17 cellular contexts compared by ENCODE assay signal in the genomic region with DNA sequence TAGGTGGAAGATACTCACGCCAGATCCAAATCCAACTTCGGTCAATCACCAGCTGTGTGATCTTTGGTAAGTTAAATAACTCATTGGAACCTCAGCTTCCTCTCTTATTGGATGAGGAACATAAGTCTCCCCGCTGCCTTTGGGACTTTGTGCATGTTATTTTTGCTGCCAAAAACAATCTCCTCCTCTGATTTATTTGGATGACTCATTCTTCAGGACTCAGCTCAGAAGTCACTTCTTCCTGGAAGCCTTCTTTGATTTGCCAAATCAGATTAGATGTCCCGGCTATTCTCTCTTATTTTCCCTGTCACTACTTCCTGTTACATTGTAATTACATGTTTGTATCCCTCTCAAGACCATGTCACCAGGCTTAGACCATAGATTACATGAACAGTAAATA.
"Had no signal": no experiment of that assay in that cellular context is flagged by ENCODE, and none has a peak within 500 bp of the region (broad histone marks: within the 10 kb centered on the region; RNA-seq: fewer than 3 reads in every experiment).

No MANE protein-coding gene starts in this region.

- DNase-seq: activated CD4-positive, alpha-beta T cell treated with anti-CD3 and anti-CD28 coated beads, Interleukin-2, amount 10 ng/mL, durations not matched to agents 7 days and 5 days; activated CD8-positive, alpha-beta memory T cell treated with anti-CD3 and anti-CD28 coated beads, Interleukin-2, amount 50 U/mL, for 48 hours; activated gamma-delta T cell; activated naive CD8-positive, alpha-beta T cell treated with anti-CD3 and anti-CD28 coated beads, Interleukin-2, amount 10 ng/mL, durations not matched to agents 7 days and 5 days; activated T-cell treated with anti-CD3 and anti-CD28 coated beads, Interleukin-2, amount 50 U/mL, for 72 hours; gastrocnemius medialis; heart right ventricle; psoas muscle; right lobe of liver; spleen; stimulated activated naive CD8-positive, alpha-beta T cell treated with anti-CD3 and anti-CD28 coated beads, Interleukin-15, amount 100 ng/mL, for 72 hours; testis; upper lobe of right lung had no signal

- H3K36me3 Mint-ChIP-seq: activated naive CD8-positive, alpha-beta T cell treated with anti-CD3 and anti-CD28 coated beads, Interleukin-2, amount 10 ng/mL, durations not matched to agents 7 days and 5 days had no signal

- H3K4me1 ChIP-seq: ascending aorta, gastrocnemius medialis, heart right ventricle, psoas muscle, right lobe of liver, spleen, testis, upper lobe of right lung had no signal

- H3K36me3 ChIP-seq: ascending aorta, cardiac muscle cell, gastrocnemius medialis, heart right ventricle, right lobe of liver, spleen, upper lobe of right lung had no signal

- H3K4me3 Mint-ChIP-seq: activated CD4-positive, alpha-beta T cell treated with anti-CD3 and anti-CD28 coated beads, Interleukin-2, amount 10 ng/mL, durations not matched to agents 7 days and 5 days; activated naive CD8-positive, alpha-beta T cell treated with anti-CD3 and anti-CD28 coated beads, Interleukin-2, amount 10 ng/mL, durations not matched to agents 7 days and 5 days; activated T-cell treated with anti-CD3 and anti-CD28 coated beads, Interleukin-2, amount 50 U/mL, for 72 hours; neural crest cell; stimulated activated naive CD8-positive, alpha-beta T cell treated with anti-CD3 and anti-CD28 coated beads, Interleukin-15, amount 100 ng/mL, for 72 hours had no signal

- H3K4me3 ChIP-seq: ascending aorta, cardiac muscle cell, gastrocnemius medialis, heart right ventricle, lung, psoas muscle, right lobe of liver, spleen, testis, upper lobe of right lung had no signal

- H3K9me3 Mint-ChIP-seq: activated CD4-positive, alpha-beta T cell treated with anti-CD3 and anti-CD28 coated beads, Interleukin-2, amount 10 ng/mL, durations not matched to agents 7 days and 5 days; activated naive CD8-positive, alpha-beta T cell treated with anti-CD3 and anti-CD28 coated beads, Interleukin-2, amount 10 ng/mL, durations not matched to agents 7 days and 5 days had no signal

- H3K27me3 Mint-ChIP-seq: activated naive CD8-positive, alpha-beta T cell treated with anti-CD3 and anti-CD28 coated beads, Interleukin-2, amount 10 ng/mL, durations not matched to agents 7 days and 5 days; stimulated activated naive CD8-positive, alpha-beta T cell treated with anti-CD3 and anti-CD28 coated beads, Interleukin-15, amount 100 ng/mL, for 72 hours had no signal

- H3K27me3 ChIP-seq: ascending aorta, cardiac muscle cell, gastrocnemius medialis, heart right ventricle, right lobe of liver, spleen, testis, upper lobe of right lung had no signal

- H3K27ac Mint-ChIP-seq: activated CD4-positive, alpha-beta T cell treated with anti-CD3 and anti-CD28 coated beads, Interleukin-2, amount 10 ng/mL, durations not matched to agents 7 days and 5 days; activated naive CD8-positive, alpha-beta T cell treated with anti-CD3 and anti-CD28 coated beads, Interleukin-2, amount 10 ng/mL, durations not matched to agents 7 days and 5 days; activated T-cell treated with anti-CD3 and anti-CD28 coated beads, Interleukin-2, amount 50 U/mL, for 72 hours; stimulated activated naive CD8-positive, alpha-beta T cell treated with anti-CD3 and anti-CD28 coated beads, Interleukin-15, amount 100 ng/mL, for 72 hours had no signal

- H3K4me1 Mint-ChIP-seq: activated CD4-positive, alpha-beta T cell treated with anti-CD3 and anti-CD28 coated beads, Interleukin-2, amount 10 ng/mL, durations not matched to agents 7 days and 5 days; activated naive CD8-positive, alpha-beta T cell treated with anti-CD3 and anti-CD28 coated beads, Interleukin-2, amount 10 ng/mL, durations not matched to agents 7 days and 5 days; neural crest cell; stimulated activated naive CD8-positive, alpha-beta T cell treated with anti-CD3 and anti-CD28 coated beads, Interleukin-15, amount 100 ng/mL, for 72 hours had no signal

- H3K9me3 ChIP-seq: ascending aorta, gastrocnemius medialis, psoas muscle, right lobe of liver, testis, upper lobe of right lung had no signal

- H3K27ac ChIP-seq: ascending aorta, cardiac muscle cell, gastrocnemius medialis, heart right ventricle, psoas muscle, right lobe of liver, spleen, testis, upper lobe of right lung had no signal
